Comparison of ENCODE assay signal across 20 cellular contexts in the genomic region with DNA sequence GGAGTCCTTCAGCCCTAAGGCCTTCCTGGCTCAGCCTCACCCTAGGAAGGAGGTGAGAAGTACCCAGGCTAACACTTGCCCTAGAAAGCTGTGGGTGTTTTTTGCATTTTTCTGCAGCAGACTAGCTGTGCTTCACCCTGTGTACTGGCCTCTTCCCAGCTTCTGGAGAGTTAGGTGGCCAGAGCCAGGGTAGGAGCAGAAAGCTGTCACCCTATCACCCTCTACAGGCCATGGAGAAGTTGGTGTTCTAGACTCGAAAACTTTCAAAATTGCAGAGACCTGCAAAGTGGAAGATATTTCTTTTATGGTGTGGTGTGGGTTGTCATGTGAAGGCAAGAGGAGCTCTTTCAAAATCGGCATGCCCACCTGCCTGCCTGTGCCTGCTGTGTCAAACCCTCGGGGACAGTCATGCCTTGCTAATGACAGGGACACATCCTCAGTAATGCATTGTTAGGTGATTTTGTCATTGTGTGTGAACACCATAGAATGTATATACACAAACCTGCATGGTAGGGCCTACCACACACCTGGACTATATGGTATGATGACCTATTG. TPM values are rescaled to one million over a fixed set of nuclear protein-coding genes. Genes with fewer than 3 reads are reported as not detected.
DNase-seq lines count a peak whose midpoint lies in the region; ATAC-seq, FAIRE-seq and TF ChIP-seq lines count a peak whose summit lies in the region.
"Had no signal": no experiment of that assay in that cellular context is flagged by ENCODE, and none has a peak within 500 bp of the region (broad histone marks: within the 10 kb centered on the region; RNA-seq: fewer than 3 reads in every experiment).

No MANE protein-coding gene starts in this region.

- H3K79me1 ChIP-seq in trophoblast cell (ENCODE audit: low read length) = peaks cover 5% of the 10 kb centered on the region

- peak; percentile 14 for TF ChIP-seq CTCF in GM10248 (IDR thresholded peaks at IDR 0.05; ENCODE audit: control extremely low read depth, extremely low read depth, low read depth, missing control alignments)
- peak; percentile 7 for TF ChIP-seq CTCF in chondrocyte (IDR thresholded peaks at IDR 0.05)

- no peak for DNase-seq in GM10248 (ENCODE audit: extremely low spot score)
- no peak for DNase-seq in HTR-8/SVneo (ENCODE audit: insufficient read length, low spot score)
- no peak for DNase-seq in chondrocyte (ENCODE audit: low spot score)
- DNase-seq in trophoblast cell = peak; percentile 97 to 99
- no peak for DNase-seq in activated CD4-positive, alpha-beta T cell treated with anti-CD3 and anti-CD28 coated beads, Interleukin-2, amount 50 U/mL, for 1 hour
- DNase-seq: activated CD4-positive, alpha-beta T cell treated with anti-CD3 and anti-CD28 coated beads, Interleukin-2, amount 50 U/mL, for 48 hours; activated T-cell treated with anti-CD3 and anti-CD28 coated beads, Interleukin-2, amount 50 U/mL, for 24 hours; BE2C; NCI-H1436 treated with DMSO at 0.1 percent for 48 hours; NCI-H2227 treated with DMSO at 0.1 percent for 48 hours; OCI-M1; right lobe of liver; stimulated activated CD4-positive, alpha-beta T cell treated with anti-CD3 and anti-CD28 coated beads, Interleukin-2, amount 100 ng/mL, for 24 hours had no signal

- POLR2A ChIA-PET in GM10248 (lab: Yijun Ruan, JAX) = no interaction called here

- no peak overlapping the region for H3K4me3 ChIP-seq in trophoblast cell (ENCODE audit: low read depth, low read length)
- H3K4me3 ChIP-seq: right lobe of liver had no signal

- no peak overlapping the region for H3K4ac ChIP-seq in trophoblast cell (ENCODE audit: low read depth, low read length)

- H3K79me2 ChIP-seq in trophoblast cell (ENCODE audit: control insufficient read depth, insufficient read depth, low read length, poor library complexity) = no peaks in the 10 kb centered on the region

- H2BK5ac ChIP-seq in trophoblast cell (ENCODE audit: low read depth, low read length, poor library complexity) = no peak overlapping the region

- H3K27ac ChIP-seq in trophoblast cell (ENCODE audit: low read depth, low read length) = no peak overlapping the region
- H3K27ac ChIP-seq: epithelial cell of prostate, KMS-11, neutrophil, right lobe of liver had no signal

- peak; percentile 51 for FAIRE-seq in HTR-8/SVneo (lab: Jason Lieb, UNC)

- no CpG with 5 or more reads among the region's 3 CpGs for WGBS in trophoblast cell (ENCODE audit: extremely low coverage, insufficient coverage, insufficient read length)

- H3K4me1 ChIP-seq in trophoblast cell (ENCODE audit: control insufficient read depth in 1 of 2, insufficient read depth in 2 of 2, low read length in 2 of 2) = peaks cover under 1% of the 10 kb centered on the region in 2 experiments
- H3K4me1 ChIP-seq: BE2C, right lobe of liver had no signal

- H2BK12ac ChIP-seq in trophoblast cell (ENCODE audit: low read length) = no peak overlapping the region

- H3K4me1 Mint-ChIP-seq in chondrocyte (ENCODE audit: low read depth) = peaks cover 7% of the 10 kb centered on the region
- H3K4me1 Mint-ChIP-seq: brain had no signal

- no peak overlapping the region for H2AK5ac ChIP-seq in trophoblast cell (ENCODE audit: low read length)

- no peak overlapping the region for H4K12ac ChIP-seq in trophoblast cell (ENCODE audit: low read depth, low read length)

- H3K4me2 ChIP-seq in trophoblast cell (ENCODE audit: low read length) = no peak overlapping the region
- H3K4me2 ChIP-seq: KMS-11 had no signal

- no peak overlapping the region for H3K4me3 Mint-ChIP-seq in chondrocyte (ENCODE audit: unreplicated experiment)
- H3K4me3 Mint-ChIP-seq: activated T-cell treated with anti-CD3 and anti-CD28 coated beads, Interleukin-2, amount 50 U/mL, for 24 hours; brain had no signal

- peaks cover 31% of the 10 kb centered on the region for H3K36me3 Mint-ChIP-seq in chondrocyte (ENCODE audit: low read depth)
- H3K36me3 Mint-ChIP-seq: activated naive CD4-positive, alpha-beta T cell treated with anti-CD3 and anti-CD28 coated beads, Interleukin-2, amount 50 U/mL, for 72 hours had no signal

- no peak overlapping the region for H3K27ac Mint-ChIP-seq in chondrocyte (ENCODE audit: unreplicated experiment)
- H3K27ac Mint-ChIP-seq: activated T-cell treated with anti-CD3 and anti-CD28 coated beads, Interleukin-2, amount 50 U/mL, for 24 hours; brain had no signal

- no peaks in the 10 kb centered on the region for H3K9me3 Mint-ChIP-seq in chondrocyte (ENCODE audit: low read depth)
- H3K9me3 Mint-ChIP-seq: activated naive CD4-positive, alpha-beta T cell treated with anti-CD3 and anti-CD28 coated beads, Interleukin-2, amount 50 U/mL, for 72 hours; activated T-cell treated with anti-CD3 and anti-CD28 coated beads, Interleukin-2, amount 50 U/mL, for 24 hours; brain had no signal

- ATAC-seq in HG02852 (IDR thresholded peaks at IDR 0.05; ENCODE audit: unreplicated experiment) (no peak), GM21737 (IDR thresholded peaks at IDR 0.05; ENCODE audit: unreplicated experiment) (no peak)
- ATAC-seq: activated naive CD4-positive, alpha-beta T cell treated with anti-CD3 and anti-CD28 coated beads, Interleukin-2, amount 50 U/mL, for 72 hours had no signal

- no peaks in the 10 kb centered on the region for H3K9me3 ChIP-seq in trophoblast cell (ENCODE audit: insufficient read depth, low read depth, low read length)
- H3K9me3 ChIP-seq: BE2C, neutrophil, right lobe of liver had no signal

- no peak overlapping the region for H3K18ac ChIP-seq in trophoblast cell (ENCODE audit: low read length)

- H3K27me3 Mint-ChIP-seq in chondrocyte (ENCODE audit: low read depth) = no peaks in the 10 kb centered on the region
- H3K27me3 Mint-ChIP-seq: activated T-cell treated with anti-CD3 and anti-CD28 coated beads, Interleukin-2, amount 50 U/mL, for 24 hours; brain had no signal

- H2BK120ac ChIP-seq in trophoblast cell (ENCODE audit: insufficient read depth, low read length, poor library complexity) = no peak overlapping the region

- no peak overlapping the region for H3K9ac ChIP-seq in trophoblast cell (ENCODE audit: low read length)
- H3K9ac ChIP-seq: KMS-11 had no signal

- H4K91ac ChIP-seq in trophoblast cell (ENCODE audit: low read depth, low read length) = no peak overlapping the region

- no peak overlapping the region for H3K23ac ChIP-seq in trophoblast cell (ENCODE audit: low read length)

- CTCF ChIA-PET in GM10248 (lab: Yijun Ruan, JAX) = interaction anchor here (1.0 to 1.6 kb wide), 2 partner anchors 11 to 15 kb away, joined by 3 to 5 read pairs; no protein-coding TSS in a partner anchor

- H4K8ac ChIP-seq in trophoblast cell (ENCODE audit: low read depth, low read length) = no peak overlapping the region

- peaks cover 31 to 41% of the 10 kb centered on the region in 2 experiments for H3K36me3 ChIP-seq in trophoblast cell (ENCODE audit: control insufficient read depth in 1 of 2, insufficient read depth in 2 of 2, low read length in 2 of 2)
- H3K36me3 ChIP-seq: BE2C, neutrophil, right lobe of liver had no signal

- no peak overlapping the region for H2AFZ ChIP-seq in trophoblast cell (ENCODE audit: insufficient read depth, low read length, poor library complexity)

- H3K27me3 ChIP-seq in trophoblast cell (ENCODE audit: insufficient read depth, low read length) = no peaks in the 10 kb centered on the region
- H3K27me3 ChIP-seq: BE2C, neutrophil, right lobe of liver had no signal

- no peak overlapping the region for H3K14ac ChIP-seq in trophoblast cell (ENCODE audit: low read length)

RNA-seq across cellular contexts. Expression of a gene that starts 29.8 kb away (rescaled TPM):
- total RNA-seq in chondrocyte = 22.3 to 29.9 TPM (median 24.0 TPM) in 3 replicates
- polyA plus RNA-seq in trophoblast cell (2013) = 26.5 and 29.5 TPM in 2 replicates

RNA-seq across cellular contexts. Expression of a gene that starts 46.4 kb away (rescaled TPM):
- total RNA-seq in chondrocyte = 0.10 to 0.39 TPM (median 0.15 TPM) in 3 replicates
- polyA plus RNA-seq in trophoblast cell (2013) = 0.64 and 0.81 TPM in 2 replicates

Comparison
In these comparisons a context has a peak if more than half of its experiments do, and no peak if none do; other contexts are left out.
1. DNase-seq: peak in trophoblast cell (2 of 2); none in GM10248 (single experiment), HTR-8/SVneo (single experiment), chondrocyte (single experiment) and activated CD4-positive, alpha-beta T cell treated with anti-CD3 and anti-CD28 coated beads, Interleukin-2, amount 50 U/mL, for 1 hour (single experiment).